10 cellular contexts compared by ENCODE assay signal in the genomic region with DNA sequence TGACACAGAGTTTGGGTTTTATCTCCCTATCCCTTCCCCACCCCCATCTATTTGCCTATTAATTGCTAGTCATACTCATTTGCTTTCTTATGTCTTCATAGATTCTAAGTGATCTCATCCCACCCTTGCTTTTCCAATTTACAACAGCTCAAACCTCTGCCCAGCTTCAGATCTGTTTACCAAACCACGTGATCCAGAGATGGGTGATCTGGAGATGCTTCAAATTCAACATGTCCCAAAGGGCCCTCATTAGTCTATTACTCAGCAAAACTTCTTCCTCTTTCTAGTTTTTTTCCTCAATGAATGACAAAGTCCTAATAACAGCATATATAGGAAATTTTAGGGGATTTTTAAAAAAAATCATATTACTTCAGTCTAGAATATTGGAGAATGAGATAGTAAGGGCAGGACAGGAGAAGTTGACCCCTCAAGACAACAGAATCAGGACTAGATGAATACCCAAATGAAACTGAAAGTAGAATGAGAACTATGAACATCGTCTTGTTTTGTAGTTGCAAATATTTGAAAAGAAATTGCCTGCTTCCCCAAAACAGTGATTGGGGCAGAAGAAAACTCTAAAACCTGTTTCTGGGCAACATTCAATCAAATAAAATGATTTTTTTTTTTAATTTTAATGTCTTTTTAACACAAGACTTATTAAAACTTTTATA.
DNase-seq lines count a peak whose midpoint lies in the region; ATAC-seq and TF ChIP-seq lines count a peak whose summit lies in the region.
"Had no signal": no experiment of that assay in that cellular context is flagged by ENCODE, and none has a peak within 500 bp of the region (broad histone marks: within the 10 kb centered on the region; RNA-seq: fewer than 3 reads in every experiment).

No MANE protein-coding gene starts in this region.

- no peak overlapping the region for H2BK15ac ChIP-seq in mesenchymal stem cell (ENCODE audit: low read depth, poor library complexity, severe bottlenecking)

- H2BK5ac ChIP-seq in mesenchymal stem cell (ENCODE audit: low read depth, low read length, poor library complexity, severe bottlenecking) = no peak overlapping the region

- no peak overlapping the region for H3K27ac ChIP-seq in OCI-LY7 (ENCODE audit: low read depth, low read length, poor library complexity, severe bottlenecking)
- no peak overlapping the region for H3K27ac ChIP-seq in mesenchymal stem cell (ENCODE audit: low read length, poor library complexity, severe bottlenecking)

- no peaks in the 10 kb centered on the region for H4K20me1 ChIP-seq in OCI-LY7 (ENCODE audit: insufficient read depth, low read length)

- intact Hi-C loops in OCI-LY7 (cut with micrococcal nuclease; ENCODE audit: unreplicated experiment) = no loop called here
- intact Hi-C loops in left colon (cut with DNase I, micrococcal nuclease) = no loop called here

- TF ChIP-seq CTCF in GM13977 (IDR thresholded peaks at IDR 0.05; ENCODE audit: extremely low read depth, insufficient read depth, missing control alignments) = no peak
- no peak for TF ChIP-seq CTCF in OCI-LY7 (conservative IDR thresholded peaks at IDR 0.05; ENCODE audit: low read length)

- H2AFZ ChIP-seq in OCI-LY7 (ENCODE audit: low read length) (peak overlapping the region; percentile 49), mesenchymal stem cell (ENCODE audit: low read depth, low read length) (no peak overlapping the region)

- H3K4ac ChIP-seq in mesenchymal stem cell (ENCODE audit: low read depth in 1 of 2, low read length in 2 of 2) = no peak overlapping the region

- H3K36me3 ChIP-seq in OCI-LY7 (ENCODE audit: insufficient read depth, low read length) (peaks cover 3% of the 10 kb centered on the region; the same call in 1 of the 2 replicates), mesenchymal stem cell (ENCODE audit: control insufficient read depth in 1 of 2, insufficient read depth in 2 of 2, low read depth in 1 of 2, low read length in 2 of 2) (no peaks in the 10 kb centered on the region)

- H3K4me1 ChIP-seq in OCI-LY7 (ENCODE audit: insufficient read depth, low read length, poor library complexity, severe bottlenecking) (peaks cover 18% of the 10 kb centered on the region), mesenchymal stem cell (ENCODE audit: control insufficient read depth, insufficient read depth, low read depth, low read length) (no peaks in the 10 kb centered on the region)

- H3K4me3 ChIP-seq in OCI-LY7 (ENCODE audit: low read depth, low read length, poor library complexity, severe bottlenecking) (no peak overlapping the region), mesenchymal stem cell (ENCODE audit: insufficient read depth in 1 of 2, low read depth in 1 of 2, low read length in 2 of 2) (peak overlapping the region in 1 of 2 experiments; percentile 72)
- H3K4me3 ChIP-seq: skin epidermis had no signal

- no peak overlapping the region for H2BK120ac ChIP-seq in mesenchymal stem cell (ENCODE audit: low read depth, low read length)

- peak overlapping the region; percentile 81 for H3K9ac ChIP-seq in mesenchymal stem cell (ENCODE audit: low read length)

- DNase-seq in GM13977 (ENCODE audit: low spot score) (peak; percentile 7), OCI-LY7 (ENCODE audit: low spot score) (no peak), mesenchymal stem cell (peak; percentile 5), left colon (no peak), A172 (ENCODE audit: low spot score) (no peak), COLO668 (lab: John Stamatoyannopoulos, UW; ENCODE audit: unreplicated experiment) (no peak), DMS114 treated with DMSO at 0.1 percent for 48 hours (lab: John Stamatoyannopoulos, UW; ENCODE audit: unreplicated experiment) (no peak)
- DNase-seq: MV-4-11 had no signal

- H4K91ac ChIP-seq in mesenchymal stem cell (ENCODE audit: low read length) = no peak overlapping the region

- 69% methylated on average over 2 of the region's 2 CpGs for WGBS in mesenchymal stem cell

- H3K9me3 ChIP-seq in OCI-LY7 (ENCODE audit: low read length) (peaks cover 18% of the 10 kb centered on the region; the same call in 1 of the 2 replicates), mesenchymal stem cell (ENCODE audit: control insufficient read depth, low read length) (no peaks in the 10 kb centered on the region)

- no peaks in the 10 kb centered on the region for H3K27me3 ChIP-seq in mesenchymal stem cell (ENCODE audit: control insufficient read depth in 1 of 2, insufficient read depth in 1 of 2, low read length in 2 of 2)

- H3K23ac ChIP-seq in mesenchymal stem cell (ENCODE audit: low read length in 2 of 2) = no peak overlapping the region

- H4K8ac ChIP-seq in mesenchymal stem cell (ENCODE audit: low read length) = no peak overlapping the region

- POLR2A ChIA-PET in OCI-LY7 (lab: Charles Lee) = interaction anchor here (0.7 to 1.0 kb wide), 2 partner anchors 150 to 224 kb away, joined by 3 to 4 read pairs; no protein-coding TSS in a partner anchor

- in situ Hi-C loops in GM13977 (cut with MboI; ENCODE audit: low pct_unique_long_range_greater_than_20kb, low sequenced_read_pairs, unreplicated experiment) = no loop called here

- H3K4me2 ChIP-seq in OCI-LY7 (ENCODE audit: low read length) = peak overlapping the region; percentile 1; the same call in 1 of the 2 replicates
- no peak overlapping the region for H3K4me2 ChIP-seq in mesenchymal stem cell (ENCODE audit: low read length, poor library complexity, severe bottlenecking)

- CTCF ChIA-PET in OCI-LY7 (lab: Charles Lee; ENCODE audit: unreplicated experiment) = no interaction called here

- ATAC-seq in GM21723 (IDR thresholded peaks at IDR 0.05; ENCODE audit: unreplicated experiment) = peak; percentile 70
- no peak for ATAC-seq in left colon

- no peak overlapping the region for H2AK5ac ChIP-seq in mesenchymal stem cell (ENCODE audit: low read length, severe bottlenecking)

- H3K79me2 ChIP-seq in OCI-LY7 (ENCODE audit: insufficient read depth, low read depth, low read length) = no peaks in the 10 kb centered on the region

- no TSS peak for BruUV-seq in OCI-LY7 (replicated peaks; lab: Mats Ljungman, UMichigan)

- H3K9me2 ChIP-seq in OCI-LY7 (ENCODE audit: insufficient read depth, low read length) = no peaks in the 10 kb centered on the region

- H3K79me1 ChIP-seq in mesenchymal stem cell (replicated peaks; ENCODE audit: low read length, poor library complexity, severe bottlenecking) = no peaks in the 10 kb centered on the region

- no peak overlapping the region for H3K18ac ChIP-seq in mesenchymal stem cell (ENCODE audit: low read depth in 1 of 2, low read length in 2 of 2)

- no peak overlapping the region for H3K14ac ChIP-seq in mesenchymal stem cell (ENCODE audit: low read length in 2 of 2)

- no peak overlapping the region for H2BK12ac ChIP-seq in mesenchymal stem cell (ENCODE audit: low read length in 2 of 2)

Comparison
In these comparisons a context has a peak if more than half of its experiments do, and no peak if none do; other contexts are left out.
1. DNase-seq: peak in GM13977 (single experiment) and mesenchymal stem cell (single experiment); none in OCI-LY7 (single experiment), left colon (0 of 2), A172 (single experiment), COLO668 (single experiment) and DMS114 treated with DMSO at 0.1 percent for 48 hours (single experiment).